In the genomic region with DNA sequence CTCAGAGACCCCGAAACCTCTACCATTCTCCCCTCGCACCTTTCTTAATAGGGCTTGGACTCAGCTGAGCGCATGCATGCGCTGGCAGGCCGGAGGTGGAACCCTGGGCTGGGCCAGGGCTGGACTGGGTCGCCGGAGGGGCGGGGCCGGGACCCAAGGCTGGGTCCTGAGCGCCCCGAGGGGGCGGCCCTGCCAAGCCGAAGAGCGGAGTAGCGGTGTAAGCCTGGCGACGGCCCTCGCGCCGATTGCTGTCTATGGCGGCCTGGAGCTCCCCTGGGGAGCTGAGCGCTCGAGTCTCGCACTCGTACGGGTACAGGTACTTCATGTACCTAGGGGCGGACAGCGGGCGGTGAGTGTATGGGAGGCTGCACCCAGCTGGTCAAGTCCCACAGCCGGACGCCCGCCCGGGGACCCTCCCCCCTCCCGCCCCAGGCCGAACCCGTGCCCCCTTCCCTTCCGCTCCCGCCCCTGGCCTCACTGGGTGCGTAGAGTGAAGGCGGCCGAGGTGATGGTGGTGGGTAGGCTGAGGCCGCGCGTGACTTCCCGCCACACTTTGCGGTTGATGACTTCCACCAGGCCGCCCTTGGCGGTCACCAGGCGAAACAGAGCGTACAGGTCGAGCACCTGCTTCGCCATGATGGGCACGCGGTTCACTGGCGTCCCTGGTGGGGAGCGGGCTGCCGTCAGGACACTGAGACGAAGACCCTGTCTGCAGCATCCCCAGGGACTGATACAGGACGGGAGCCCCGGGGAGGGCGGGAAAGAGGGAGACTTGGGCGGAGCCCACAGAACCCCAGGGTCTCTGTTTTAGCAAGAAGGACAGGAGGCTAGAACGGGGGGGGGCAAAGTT, we compare ENCODE assay signal across 17 cellular contexts. TPM values are rescaled to one million over a fixed set of nuclear protein-coding genes. Genes with fewer than 3 reads are reported as not detected.
DNase-seq lines count a peak whose midpoint lies in the region; ATAC-seq, FAIRE-seq and TF ChIP-seq lines count a peak whose summit lies in the region.
"Had no signal": no experiment of that assay in that cellular context is flagged by ENCODE, and none has a peak within 500 bp of the region (broad histone marks: within the 10 kb centered on the region; RNA-seq: fewer than 3 reads in every experiment).

No MANE protein-coding gene starts in this region.

- peaks cover 43% of the 10 kb centered on the region for H3K4me1 ChIP-seq in CD4-positive, CD25-positive, alpha-beta regulatory T cell (ENCODE audit: control insufficient read depth, insufficient read depth, low read length, poor library complexity, severe bottlenecking)
- peaks cover 6% of the 10 kb centered on the region for H3K4me1 ChIP-seq in GM12878 (ENCODE audit: control insufficient read depth, insufficient read depth, low read length)

- peaks cover 62% of the 10 kb centered on the region for H3K27me3 Mint-ChIP-seq in CD4-positive, CD25-positive, alpha-beta regulatory T cell

- POLR2A ChIA-PET in GM12878 (lab: Charles Lee) = no interaction called here

- no peak overlapping the region for H3K4me3 ChIP-seq in CD4-positive, CD25-positive, alpha-beta regulatory T cell (ENCODE audit: low read depth, low read length)
- H3K4me3 ChIP-seq in H7 (ENCODE audit: insufficient read depth, low read depth, low read length) = no peak overlapping the region
- no peak overlapping the region for H3K4me3 ChIP-seq in GM12878
- H3K4me3 ChIP-seq: ascending aorta, lower lobe of right lung had no signal

- peak overlapping the region in 3 of 4 donors; percentile 22 to 69 (median 23) for H3K4me3 Mint-ChIP-seq in CD4-positive, CD25-positive, alpha-beta regulatory T cell

- peaks cover 39% of the 10 kb centered on the region for H3K27me3 ChIP-seq in CD4-positive, CD25-positive, alpha-beta regulatory T cell (ENCODE audit: control insufficient read depth, insufficient read depth, low read length)
- peaks cover 58% of the 10 kb centered on the region for H3K27me3 ChIP-seq in H7 (ENCODE audit: control insufficient read depth, insufficient read depth, low read length)
- peaks cover 7 to 20% of the 10 kb centered on the region in 2 experiments; a peak in 3 of 4 replicates for H3K27me3 ChIP-seq in GM12878 (replicated peaks in 1 of 2; ENCODE audit: control insufficient read depth in 2 of 2, insufficient read depth in 2 of 2, low read length in 1 of 2)

- SMC1A ChIA-PET in GM12878 (lab: Charles Lee; ENCODE audit: uncharacterized antibody, unreplicated experiment) = no interaction called here

- peaks cover 13 to 47% (median 25%) of the 10 kb centered on the region in 4 donors for H3K4me1 Mint-ChIP-seq in CD4-positive, CD25-positive, alpha-beta regulatory T cell

- H2AFZ ChIP-seq in GM12878 (ENCODE audit: control insufficient read depth, low read depth, low read length) = no peak overlapping the region

- no peak for TF ChIP-seq CTCF in GM12878 (IDR thresholded peaks at IDR 0.05 in 2 of 3, conservative IDR thresholded peaks at IDR 0.05 in 1 of 3; ENCODE audit: control insufficient read depth in 2 of 3, extremely low read depth in 1 of 3, insufficient read depth in 1 of 3, low read depth in 3 of 3, low read length in 3 of 3)

- RAD21 ChIA-PET in GM12878 (lab: Charles Lee; ENCODE audit: unreplicated experiment) = no interaction called here

- in situ Hi-C loops in GM12878 (cut with MboI) = no loop called here

- no peak for TF ChIP-seq EP300 in GM12878 (IDR thresholded peaks at IDR 0.05; ENCODE audit: borderline replicate concordance in 1 of 2, control insufficient read depth in 1 of 2, low read depth in 2 of 2, low read length in 2 of 2)

- WGBS in GM12878 (ENCODE audit: insufficient coverage, insufficient replicate concordance, low lambda C conversion rate, missing lambda C conversion rate) = 6% methylated on average over 31 of the region's 63 CpGs

- no peak for TF ChIP-seq POLR2A in GM12878 (IDR thresholded peaks at IDR 0.05; ENCODE audit: low read depth, low read length)

- no peak for TF ChIP-seq RAD21 in GM12878 (IDR thresholded peaks at IDR 0.05; ENCODE audit: insufficient read depth, low read depth, low read length)

- no peaks in the 10 kb centered on the region for H3K9me3 ChIP-seq in CD4-positive, CD25-positive, alpha-beta regulatory T cell (ENCODE audit: control insufficient read depth in 2 of 2, low read length in 2 of 2)
- no peaks in the 10 kb centered on the region; the same call in 2 of the 3 replicates for H3K9me3 ChIP-seq in GM12878 (replicated peaks; ENCODE audit: control insufficient read depth, insufficient read depth, low read length)
- H3K9me3 ChIP-seq: ascending aorta, lower lobe of right lung had no signal

- no peak overlapping the region for H3K9ac ChIP-seq in GM12878 (ENCODE audit: control insufficient read depth, insufficient read depth, low read length)

- peaks cover 4% of the 10 kb centered on the region for H3K36me3 Mint-ChIP-seq in CD4-positive, CD25-positive, alpha-beta regulatory T cell

- ATAC-seq in CD4-positive, CD25-positive, alpha-beta regulatory T cell (ENCODE audit: low read depth in 2 of 2) = no peak
- ATAC-seq in GM12878 = no peak
- no peak for ATAC-seq in GM18907 (IDR thresholded peaks at IDR 0.05; ENCODE audit: unreplicated experiment)
- ATAC-seq: lower lobe of right lung had no signal

- intact Hi-C loops in GM12878 (cut with micrococcal nuclease; ENCODE audit: unreplicated experiment) = no loop called here

- H3K79me2 ChIP-seq in GM12878 (ENCODE audit: control insufficient read depth, insufficient read depth, low read length) = peaks cover 2% of the 10 kb centered on the region; the same call in 1 of the 2 replicates

- CTCF ChIA-PET in GM12878 (lab: Yijun Ruan, JAX) = interaction anchor here (4.9 kb wide), 1 partner anchor 12 kb away, joined by 58 read pairs; a partner anchor contains a TSS

- no peak overlapping the region for H3K4me2 ChIP-seq in GM12878 (ENCODE audit: control insufficient read depth, insufficient read depth)

- H3K36me3 ChIP-seq in CD4-positive, CD25-positive, alpha-beta regulatory T cell (ENCODE audit: control insufficient read depth, insufficient read depth, low read length) = no peaks in the 10 kb centered on the region
- H3K36me3 ChIP-seq in H7 (replicated peaks; ENCODE audit: control insufficient read depth, insufficient read depth, low read length) (no peaks in the 10 kb centered on the region), GM12878 (ENCODE audit: control insufficient read depth in 2 of 2, insufficient read depth in 2 of 2, low read length in 1 of 2) (no peaks in the 10 kb centered on the region)
- H3K36me3 ChIP-seq: ascending aorta had no signal

- no peak overlapping the region for H3K27ac ChIP-seq in CD4-positive, CD25-positive, alpha-beta regulatory T cell (ENCODE audit: insufficient read depth, low read length, poor library complexity, severe bottlenecking)
- no peak overlapping the region for H3K27ac ChIP-seq in GM12878 (ENCODE audit: control insufficient read depth, insufficient read depth)
- H3K27ac ChIP-seq: ascending aorta, lower lobe of right lung had no signal

- no peak overlapping the region for H3K27ac Mint-ChIP-seq in CD4-positive, CD25-positive, alpha-beta regulatory T cell

- no peaks in the 10 kb centered on the region; the same call in 1 of the 2 replicates for H4K20me1 ChIP-seq in GM12878 (ENCODE audit: control insufficient read depth, insufficient read depth)

- FAIRE-seq in GM12878 (lab: Jason Lieb, UNC) = no peak
- FAIRE-seq: HTR-8/SVneo had no signal

- no TSS peak for BruUV-seq in GM12878 (replicated peaks; lab: Mats Ljungman, UMichigan)

- no peak for DNase-seq in CD4-positive, CD25-positive, alpha-beta regulatory T cell
- DNase-seq in H7 = peak; percentile 68
- DNase-seq in GM12878 (ENCODE audit: low read depth, low spot score) = no peak
- peak; percentile 42 for DNase-seq in retina
- no peak for DNase-seq in MV-4-11 (lab: John Stamatoyannopoulos, UW)
- no peak for DNase-seq in cortex of kidney (lab: John Stamatoyannopoulos, UW)
- DNase-seq: DMS 273 treated with DMSO at 0.1 percent for 48 hours, foreskin melanocyte, lower lobe of right lung, NCI-H1694, NCI-H446 treated with DMSO at 0.1 percent for 48 hours, SHP77 treated with DMSO at 0.1 percent for 48 hours, T-helper 9 cell had no signal

- H3K9me3 Mint-ChIP-seq in CD4-positive, CD25-positive, alpha-beta regulatory T cell = peaks cover 0 to 3% (median 0%) of the 10 kb centered on the region in 7 donors

RNA-seq across cellular contexts. Expression of a gene that starts 3.3 kb away (rescaled TPM):
- 80.4 TPM for total RNA-seq in CD4-positive, CD25-positive, alpha-beta regulatory T cell
- 100 to 1,000 TPM; 152 to 202 (median 171) TPM for polyA plus RNA-seq in CD4-positive, CD25-positive, alpha-beta regulatory T cell
- 19.4 and 23.6 TPM in 2 replicates for total RNA-seq in H7 (2014; rRNA removed; shearing (Covaris generic))
- 18.1 and 20.7 TPM in 2 replicates for total RNA-seq in GM12878 (2013; cell fraction: nucleolus; rRNA removed)
- total RNA-seq in GM12878 (2014; rRNA removed) = 87.3 and 103 TPM in 2 replicates
- total RNA-seq in GM12878 (2014; rRNA removed; fragmentation: Illumina TruSeq; extraction: Trizol) = 43.2 and 45.6 TPM in 2 replicates
- total RNA-seq in GM12878 (2021) = 74.6 and 79.1 TPM in 2 replicates
- polyA plus RNA-seq in GM12878 (2011; ENCODE audit: low read depth) = 115 TPM
- 56.5 and 75.6 TPM in 2 replicates for polyA plus RNA-seq in GM12878 (2011; rRNA removed)
- 102 TPM in 2 replicates for polyA plus RNA-seq in GM12878 (2011; cell fraction: cytosol; rRNA removed)
- polyA plus RNA-seq in GM12878 (2011; cell fraction: nucleus; rRNA removed) = 94.9 and 105 TPM in 2 replicates
- 101 and 126 TPM in 2 replicates for polyA plus RNA-seq in GM12878 (2012)
- 26.9 and 57.8 TPM in 2 replicates for polyA plus RNA-seq in GM12878 (2014; fragmentation: Illumina TruSeq; extraction: Trizol)
- polyA plus RNA-seq in GM12878 (2014; fragmentation: Nextera tagmentation; extraction: Ambion mirVana) = 10 to 100 TPM; 19.0 to 52.0 TPM
- polyA plus RNA-seq in GM12878 (2014; rRNA removed) = 66.7 and 68.0 TPM in 2 replicates
- 100 to 1,000 TPM; 101 to 120 TPM for polyA plus RNA-seq in GM12878 (2016; fragmentation: Nextera tagmentation; extraction: Ambion mirVana)
- polyA minus RNA-seq in GM12878 (2011; rRNA and poly(A)+ RNA removed) = 45.4 and 61.2 TPM in 2 replicates
- polyA minus RNA-seq in GM12878 (2011; cell fraction: cytosol; rRNA and poly(A)+ RNA removed) = 12.0 and 16.7 TPM in 2 replicates
- polyA minus RNA-seq in GM12878 (2011; cell fraction: nucleus; rRNA and poly(A)+ RNA removed) = 24.7 and 43.0 TPM in 2 replicates

RNA-seq across cellular contexts. Expression of a gene that starts 5.3 kb away (rescaled TPM):
- not detected for total RNA-seq in CD4-positive, CD25-positive, alpha-beta regulatory T cell
- not detected for polyA plus RNA-seq in CD4-positive, CD25-positive, alpha-beta regulatory T cell
- total RNA-seq in H7 (2014; rRNA removed; shearing (Covaris generic)) = not detected in 2 replicates
- total RNA-seq in GM12878 (2013; cell fraction: nucleolus; rRNA removed) = 0.38 TPM in 1 of 2 replicates, not detected in the other
- total RNA-seq in GM12878 (2014; rRNA removed) (not detected in 2 replicates), GM12878 (2014; rRNA removed; fragmentation: Illumina TruSeq; extraction: Trizol) (not detected in 2 replicates), GM12878 (2021) (0.24 TPM in 1 of 2 replicates, not detected in the other)
- polyA plus RNA-seq in GM12878 (2011; ENCODE audit: low read depth) = not detected
- polyA plus RNA-seq in GM12878 (2011; rRNA removed) (not detected in 2 replicates), GM12878 (2014; fragmentation: Illumina TruSeq; extraction: Trizol) (not detected in 2 replicates), GM12878 (2014; fragmentation: Nextera tagmentation; extraction: Ambion mirVana) (not detected), GM12878 (2014; rRNA removed) (not detected in 2 replicates), GM12878 (2016; fragmentation: Nextera tagmentation; extraction: Ambion mirVana) (not detected)
- not detected in 2 replicates for polyA plus RNA-seq in GM12878 (2011; cell fraction: cytosol; rRNA removed)
- polyA plus RNA-seq in GM12878 (2011; cell fraction: nucleus; rRNA removed) = 0.07 TPM in 1 of 2 replicates, not detected in the other
- not detected in 2 replicates for polyA plus RNA-seq in GM12878 (2012)
- polyA minus RNA-seq in GM12878 (2011; rRNA and poly(A)+ RNA removed) = not detected in 2 replicates
- not detected in 2 replicates for polyA minus RNA-seq in GM12878 (2011; cell fraction: cytosol; rRNA and poly(A)+ RNA removed)
- not detected in 2 replicates for polyA minus RNA-seq in GM12878 (2011; cell fraction: nucleus; rRNA and poly(A)+ RNA removed)
- total RNA-seq: ascending aorta, lower lobe of right lung, temporal lobe had no signal

RNA-seq across cellular contexts. Expression of a gene that starts 11.7 kb away (rescaled TPM):
- 6.7 TPM for total RNA-seq in CD4-positive, CD25-positive, alpha-beta regulatory T cell
- 10 to 100 TPM; 63.4 to 80.0 (median 68.5) TPM for polyA plus RNA-seq in CD4-positive, CD25-positive, alpha-beta regulatory T cell
- 41.5 and 46.0 TPM in 2 replicates for total RNA-seq in H7 (2014; rRNA removed; shearing (Covaris generic))
- 4.4 and 4.6 TPM in 2 replicates for total RNA-seq in GM12878 (2013; cell fraction: nucleolus; rRNA removed)
- total RNA-seq in GM12878 (2014; rRNA removed) (28.0 and 30.2 TPM in 2 replicates), GM12878 (2014; rRNA removed; fragmentation: Illumina TruSeq; extraction: Trizol) (14.0 and 14.3 TPM in 2 replicates), GM12878 (2021) (18.4 and 19.0 TPM in 2 replicates)
- 13.4 TPM for polyA plus RNA-seq in GM12878 (2011; ENCODE audit: low read depth)
- polyA plus RNA-seq in GM12878 (2011; rRNA removed) (7.8 and 12.9 TPM in 2 replicates), GM12878 (2014; fragmentation: Illumina TruSeq; extraction: Trizol) (2.9 and 8.5 TPM in 2 replicates), GM12878 (2014; fragmentation: Nextera tagmentation; extraction: Ambion mirVana) (10 to 100 TPM in 1 of 2 experiments, 1 to 10 TPM in 1; 7.7 to 14.7 TPM), GM12878 (2014; rRNA removed) (26.6 and 36.3 TPM in 2 replicates), GM12878 (2016; fragmentation: Nextera tagmentation; extraction: Ambion mirVana) (10 to 100 TPM; 26.1 to 26.2 TPM)
- 21.4 and 28.8 TPM in 2 replicates for polyA plus RNA-seq in GM12878 (2011; cell fraction: cytosol; rRNA removed)
- 14.0 and 15.5 TPM in 2 replicates for polyA plus RNA-seq in GM12878 (2011; cell fraction: nucleus; rRNA removed)
- 19.2 and 20.0 TPM in 2 replicates for polyA plus RNA-seq in GM12878 (2012)
- polyA minus RNA-seq in GM12878 (2011; rRNA and poly(A)+ RNA removed) = 4.2 and 11.9 TPM in 2 replicates
- 2.8 and 3.3 TPM in 2 replicates for polyA minus RNA-seq in GM12878 (2011; cell fraction: cytosol; rRNA and poly(A)+ RNA removed)
- polyA minus RNA-seq in GM12878 (2011; cell fraction: nucleus; rRNA and poly(A)+ RNA removed) = 6.5 and 9.3 TPM in 2 replicates

RNA-seq across cellular contexts. Expression of a gene that starts 14.0 kb away (rescaled TPM):
- total RNA-seq in CD4-positive, CD25-positive, alpha-beta regulatory T cell = 34.1 TPM
- polyA plus RNA-seq in CD4-positive, CD25-positive, alpha-beta regulatory T cell = 100 to 1,000 TPM; 107 to 130 (median 119) TPM
- 117 and 138 TPM in 2 replicates for total RNA-seq in H7 (2014; rRNA removed; shearing (Covaris generic))
- total RNA-seq in GM12878 (2013; cell fraction: nucleolus; rRNA removed) = 24.8 and 27.0 TPM in 2 replicates
- 65.4 and 77.9 TPM in 2 replicates for total RNA-seq in GM12878 (2014; rRNA removed)
- 38.6 and 44.3 TPM in 2 replicates for total RNA-seq in GM12878 (2014; rRNA removed; fragmentation: Illumina TruSeq; extraction: Trizol)
- total RNA-seq in GM12878 (2021) = 61.5 and 63.0 TPM in 2 replicates
- 16.1 TPM for polyA plus RNA-seq in GM12878 (2011; ENCODE audit: low read depth)
- 7.6 and 12.9 TPM in 2 replicates for polyA plus RNA-seq in GM12878 (2011; rRNA removed)
- 21.5 and 23.4 TPM in 2 replicates for polyA plus RNA-seq in GM12878 (2011; cell fraction: cytosol; rRNA removed)
- polyA plus RNA-seq in GM12878 (2011; cell fraction: nucleus; rRNA removed) = 13.0 and 13.5 TPM in 2 replicates
- 25.7 and 30.6 TPM in 2 replicates for polyA plus RNA-seq in GM12878 (2012)
- polyA plus RNA-seq in GM12878 (2014; fragmentation: Illumina TruSeq; extraction: Trizol) = 64.7 and 76.0 TPM in 2 replicates
- 10 to 100 TPM in 1 of 2 experiments, 1 to 10 TPM in 1; 7.1 to 19.6 TPM for polyA plus RNA-seq in GM12878 (2014; fragmentation: Nextera tagmentation; extraction: Ambion mirVana)
- 81.4 and 82.9 TPM in 2 replicates for polyA plus RNA-seq in GM12878 (2014; rRNA removed)
- 100 to 1,000 TPM; 110 to 133 TPM for polyA plus RNA-seq in GM12878 (2016; fragmentation: Nextera tagmentation; extraction: Ambion mirVana)
- 13.1 and 18.7 TPM in 2 replicates for polyA minus RNA-seq in GM12878 (2011; rRNA and poly(A)+ RNA removed)
- polyA minus RNA-seq in GM12878 (2011; cell fraction: cytosol; rRNA and poly(A)+ RNA removed) = 6.5 and 10.2 TPM in 2 replicates
- polyA minus RNA-seq in GM12878 (2011; cell fraction: nucleus; rRNA and poly(A)+ RNA removed) = 11.7 and 17.3 TPM in 2 replicates

RNA-seq across cellular contexts. Expression of a gene that starts 22.9 kb away (rescaled TPM):
- total RNA-seq in CD4-positive, CD25-positive, alpha-beta regulatory T cell = 222 TPM
- polyA plus RNA-seq in CD4-positive, CD25-positive, alpha-beta regulatory T cell = 10 to 100 TPM; 56.1 to 67.0 (median 60.1) TPM
- total RNA-seq in H7 (2014; rRNA removed; shearing (Covaris generic)) = 33.5 and 42.0 TPM in 2 replicates
- 127 and 128 TPM in 2 replicates for total RNA-seq in GM12878 (2013; cell fraction: nucleolus; rRNA removed)
- total RNA-seq in GM12878 (2014; rRNA removed) (30.3 and 31.0 TPM in 2 replicates), GM12878 (2014; rRNA removed; fragmentation: Illumina TruSeq; extraction: Trizol) (9.3 and 10.3 TPM in 2 replicates), GM12878 (2021) (26.2 and 30.8 TPM in 2 replicates)
- 15.7 TPM for polyA plus RNA-seq in GM12878 (2011; ENCODE audit: low read depth)
- polyA plus RNA-seq in GM12878 (2011; rRNA removed) (10.5 and 21.6 TPM in 2 replicates), GM12878 (2014; fragmentation: Illumina TruSeq; extraction: Trizol) (14.5 and 16.9 TPM in 2 replicates), GM12878 (2014; fragmentation: Nextera tagmentation; extraction: Ambion mirVana) (10 to 100 TPM; 22.8 to 24.9 TPM), GM12878 (2014; rRNA removed) (30.2 and 41.6 TPM in 2 replicates), GM12878 (2016; fragmentation: Nextera tagmentation; extraction: Ambion mirVana) (10 to 100 TPM; 28.8 to 34.1 TPM)
- polyA plus RNA-seq in GM12878 (2011; cell fraction: cytosol; rRNA removed) = 15.5 and 19.7 TPM in 2 replicates
- 216 and 276 TPM in 2 replicates for polyA plus RNA-seq in GM12878 (2011; cell fraction: nucleus; rRNA removed)
- 23.4 and 28.6 TPM in 2 replicates for polyA plus RNA-seq in GM12878 (2012)
- 19.0 and 27.7 TPM in 2 replicates for polyA minus RNA-seq in GM12878 (2011; rRNA and poly(A)+ RNA removed)
- 6.3 and 7.0 TPM in 2 replicates for polyA minus RNA-seq in GM12878 (2011; cell fraction: cytosol; rRNA and poly(A)+ RNA removed)
- polyA minus RNA-seq in GM12878 (2011; cell fraction: nucleus; rRNA and poly(A)+ RNA removed) = 82.2 and 106 TPM in 2 replicates

Comparison
In these comparisons a context has a peak if more than half of its experiments do, and no peak if none do; other contexts are left out.
1. DNase-seq: peak in H7 (single experiment) and retina (single experiment); none in CD4-positive, CD25-positive, alpha-beta regulatory T cell (0 of 3), GM12878 (single experiment), MV-4-11 (single experiment) and cortex of kidney (single experiment).